ENCODE assay signal across 16 cellular contexts in genomic region chr12:23750923-23751322, GRCh38.
DNase-seq lines count a peak whose midpoint lies in the region; ATAC-seq and TF ChIP-seq lines count a peak whose summit lies in the region.
"Had no signal": no experiment of that assay in that cellular context is flagged by ENCODE, and none has a peak within 500 bp of the region (broad histone marks: within the 10 kb centered on the region; RNA-seq: fewer than 3 reads in every experiment).

No MANE protein-coding gene starts in this region.

- WGBS in IMR-90 (ENCODE audit: extremely low coverage in 2 of 2, insufficient read length in 1 of 2), 2 experiments: no CpG with 5 or more reads among the region's 3 CpGs

- CTCF ChIA-PET in IMR-90 (lab: Yijun Ruan, JAX): no interaction called here

- no peak overlapping the region for H3K56ac ChIP-seq in IMR-90 (ENCODE audit: extremely low read depth, insufficient read depth, low read length)

- in situ Hi-C loops in IMR-90 (cut with MboI; ENCODE audit: low sequenced_read_pairs): no loop called here

- H3K27ac ChIP-seq in IMR-90 (ENCODE audit: insufficient read depth, low read length) (no peak overlapping the region; the same call in 1 of the 2 replicates), neural progenitor cell (no peak overlapping the region)
- H3K27ac ChIP-seq: BLaER1 treated with 17β-estradiol and CSF1 and Interleukin-3, amounts not matched to agents 10 nM and 100 nM had no signal

- no peak overlapping the region for H2AK9ac ChIP-seq in IMR-90 (replicated peaks; ENCODE audit: low read depth, low read length, poor library complexity)

- H3K9me3 Mint-ChIP-seq in neural progenitor cell (peaks cover 2% of the 10 kb centered on the region), glutamatergic neuron (ENCODE audit: unreplicated experiment) (no peaks in the 10 kb centered on the region)
- H3K9me3 Mint-ChIP-seq: H9 had no signal

- H3K9ac ChIP-seq in IMR-90 (ENCODE audit: low read depth, low read length) (no peak overlapping the region), neural progenitor cell (no peak overlapping the region)
- H3K9ac ChIP-seq: BLaER1 treated with 17β-estradiol and CSF1 and Interleukin-3, amounts not matched to agents 10 nM and 100 nM had no signal

- no peaks in the 10 kb centered on the region for H3K27me3 Mint-ChIP-seq in neural progenitor cell (ENCODE audit: insufficient read depth, low read depth)
- no peaks in the 10 kb centered on the region for H3K27me3 Mint-ChIP-seq in glutamatergic neuron (ENCODE audit: unreplicated experiment)
- H3K27me3 Mint-ChIP-seq: B cell had no signal

- no peak overlapping the region for H2AFZ ChIP-seq in IMR-90 (replicated peaks; ENCODE audit: low read length, poor library complexity)
- H2AFZ ChIP-seq in neural progenitor cell (replicated peaks): no peak overlapping the region

- H3K4me3 Mint-ChIP-seq in neural progenitor cell (no peak overlapping the region), glutamatergic neuron (ENCODE audit: unreplicated experiment) (no peak overlapping the region)
- H3K4me3 Mint-ChIP-seq: B cell; CD8-positive, alpha-beta T cell; H9 had no signal

- TF ChIP-seq CTCF in IMR-90 (conservative IDR thresholded peaks at IDR 0.05; ENCODE audit: low read depth, low read length) (no peak), fibroblast of villous mesenchyme (IDR thresholded peaks at IDR 0.05; ENCODE audit: insufficient read depth, low read depth, low read length) (no peak), neural progenitor cell (IDR thresholded peaks at IDR 0.05) (no peak), glutamatergic neuron (IDR thresholded peaks at IDR 0.05; ENCODE audit: partially characterized antibody, unreplicated experiment) (no peak)

- no peaks in the 10 kb centered on the region for H4K20me1 ChIP-seq in IMR-90 (ENCODE audit: insufficient read depth, low read length)
- H4K20me1 ChIP-seq in neural progenitor cell (ENCODE audit: low read depth): no peaks in the 10 kb centered on the region
- H4K20me1 ChIP-seq: BLaER1 treated with 17β-estradiol and CSF1 and Interleukin-3, amounts not matched to agents 10 nM and 100 nM had no signal

- ATAC-seq in IMR-90 (ENCODE audit: low read depth) (peak; percentile 87), HG03565 (IDR thresholded peaks at IDR 0.05; ENCODE audit: unreplicated experiment) (no peak)
- ATAC-seq: CD8-positive, alpha-beta T cell; HepG2 had no signal

- peaks cover 51% of the 10 kb centered on the region for H3K79me2 ChIP-seq in neural progenitor cell (ENCODE audit: low read depth)

- no peak overlapping the region for H2BK5ac ChIP-seq in IMR-90 (ENCODE audit: low read depth, low read length, poor library complexity, severe bottlenecking)

- no peak overlapping the region for H3K14ac ChIP-seq in IMR-90 (replicated peaks; ENCODE audit: low read depth, low read length)

- no TSS peak for BruUV-seq in IMR-90 (replicated peaks; lab: Mats Ljungman, UMichigan)

- no peak overlapping the region for H2BK15ac ChIP-seq in IMR-90 (ENCODE audit: low read depth, low read length)

- H3K4me1 Mint-ChIP-seq in neural progenitor cell: peaks cover 41% of the 10 kb centered on the region
- H3K4me1 Mint-ChIP-seq in glutamatergic neuron (ENCODE audit: low read depth, unreplicated experiment): peaks cover 11% of the 10 kb centered on the region
- H3K4me1 Mint-ChIP-seq: B cell had no signal

- H3K4me1 ChIP-seq in IMR-90 (ENCODE audit: control insufficient read depth, insufficient read depth, low read length) (peaks cover 4% of the 10 kb centered on the region; the same call in 1 of the 2 replicates), neural progenitor cell (peaks cover 53% of the 10 kb centered on the region)
- H3K4me1 ChIP-seq: BLaER1 treated with 17β-estradiol and CSF1 and Interleukin-3, amounts not matched to agents 10 nM and 100 nM had no signal

- no peaks in the 10 kb centered on the region for H3K9me3 ChIP-seq in IMR-90 (ENCODE audit: control insufficient read depth, insufficient read depth, low read length)
- no peaks in the 10 kb centered on the region for H3K9me3 ChIP-seq in neural progenitor cell (ENCODE audit: low read depth)
- H3K9me3 ChIP-seq: BLaER1 treated with 17β-estradiol and CSF1 and Interleukin-3, amounts not matched to agents 10 nM and 100 nM had no signal

- intact Hi-C loops in IMR-90 (cut with micrococcal nuclease): loop anchor here (1.0 kb wide), 1 partner anchor 9 kb away; no protein-coding TSS in a partner anchor

- no peak for TF ChIP-seq POLR2A in IMR-90 (IDR thresholded peaks at IDR 0.05; ENCODE audit: low read depth, low read length)

- peaks cover 46% of the 10 kb centered on the region for H3F3A ChIP-seq in neural progenitor cell (ENCODE audit: low read depth)

- no peak overlapping the region for H3K23ac ChIP-seq in IMR-90 (ENCODE audit: low read depth, low read length)

- no peak overlapping the region for H2AK5ac ChIP-seq in IMR-90 (ENCODE audit: low read depth, low read length)

- H3K4ac ChIP-seq in IMR-90 (ENCODE audit: low read depth, low read length): no peak overlapping the region

- no peak overlapping the region for H4K8ac ChIP-seq in IMR-90 (ENCODE audit: low read depth in 2 of 2, low read length in 2 of 2)

- POLR2A ChIA-PET in IMR-90 (lab: Charles Lee; ENCODE audit: unreplicated experiment): no interaction called here

- DNase-seq in IMR-90: peak; percentile 34
- peak; percentile 58 for DNase-seq in fibroblast of villous mesenchyme (ENCODE audit: low read depth)
- no peak for DNase-seq in neural progenitor cell (ENCODE audit: low spot score)
- no peak for DNase-seq in glutamatergic neuron
- no peak for DNase-seq in SIG-M5 (lab: John Stamatoyannopoulos, UW)
- no peak for DNase-seq in effector CD8-positive, alpha-beta T cell (lab: John Stamatoyannopoulos, UW)
- DNase-seq: 8988T; Calu3; CD8-positive, alpha-beta T cell; DMS79 treated with DMSO at 0.1 percent for 48 hours; GF-D8; H9 had no signal

- H4K91ac ChIP-seq in IMR-90 (ENCODE audit: insufficient read depth, low read depth, low read length): no peak overlapping the region

- H3K4me3 ChIP-seq in IMR-90 (ENCODE audit: insufficient read depth, low read depth, low read length) (no peak overlapping the region), fibroblast of villous mesenchyme (ENCODE audit: low read depth, low read length) (no peak overlapping the region), neural progenitor cell (no peak overlapping the region)
- H3K4me3 ChIP-seq: BLaER1 treated with 17β-estradiol and CSF1 and Interleukin-3, amounts not matched to agents 10 nM and 100 nM had no signal

- H3K79me1 ChIP-seq in IMR-90 (ENCODE audit: low read depth in 1 of 2, low read length in 2 of 2): no peaks in the 10 kb centered on the region

- no peak overlapping the region for H2BK120ac ChIP-seq in IMR-90 (ENCODE audit: low read depth, low read length)

- H3K27me3 ChIP-seq in IMR-90 (ENCODE audit: control insufficient read depth, insufficient read depth, low read length): no peaks in the 10 kb centered on the region
- no peaks in the 10 kb centered on the region for H3K27me3 ChIP-seq in neural progenitor cell
- H3K27me3 ChIP-seq: BLaER1 treated with 17β-estradiol and CSF1 and Interleukin-3, amounts not matched to agents 10 nM and 100 nM had no signal

- H3K36me3 Mint-ChIP-seq in neural progenitor cell (peaks cover 23% of the 10 kb centered on the region), glutamatergic neuron (ENCODE audit: unreplicated experiment) (peaks cover 5% of the 10 kb centered on the region)
- H3K36me3 Mint-ChIP-seq: CD8-positive, alpha-beta T cell had no signal

- H3K4me2 ChIP-seq in IMR-90 (ENCODE audit: low read depth, low read length): peak overlapping the region; percentile 75; the same call in 1 of the 2 replicates
- peak overlapping the region; percentile 17 for H3K4me2 ChIP-seq in neural progenitor cell

- H3K9me1 ChIP-seq in IMR-90 (ENCODE audit: insufficient read depth, low read length): no peaks in the 10 kb centered on the region

- no peak overlapping the region for H2BK20ac ChIP-seq in IMR-90 (ENCODE audit: low read depth, low read length)

- no peak for TF ChIP-seq RAD21 in IMR-90 (IDR thresholded peaks at IDR 0.05; ENCODE audit: low read length)

- H4K5ac ChIP-seq in IMR-90 (ENCODE audit: low read depth, low read length): no peak overlapping the region

- no peak overlapping the region for H3K27ac Mint-ChIP-seq in neural progenitor cell
- no peak overlapping the region for H3K27ac Mint-ChIP-seq in glutamatergic neuron (ENCODE audit: unreplicated experiment)
- H3K27ac Mint-ChIP-seq: B cell; CD8-positive, alpha-beta T cell; H9 had no signal

- H3K36me3 ChIP-seq in IMR-90 (ENCODE audit: control insufficient read depth, insufficient read depth, low read length): no peaks in the 10 kb centered on the region
- H3K36me3 ChIP-seq in neural progenitor cell: peaks cover 22% of the 10 kb centered on the region
- H3K36me3 ChIP-seq: BLaER1 treated with 17β-estradiol and CSF1 and Interleukin-3, amounts not matched to agents 10 nM and 100 nM had no signal

- H3K18ac ChIP-seq in IMR-90 (ENCODE audit: low read depth, low read length): no peak overlapping the region

- dilution Hi-C loops in IMR-90 (cut with HindIII; ENCODE audit: low sequenced_read_pairs, unreplicated experiment): no loop called here

TF ChIP-seq in IMR-90, 13 proteins besides CTCF, POLR2A, EP300 and RAD21 (continues in another document):
- TF ChIP-seq ELK1 (IDR thresholded peaks at IDR 0.05; ENCODE audit: borderline replicate concordance, low read depth, low read length): no peak
- TF ChIP-seq NFE2L2 (IDR thresholded peaks at IDR 0.05; ENCODE audit: low read depth, low read length): no peak
- no peak for TF ChIP-seq FOS (IDR thresholded peaks at IDR 0.05; ENCODE audit: low read depth, low read length)
- TF ChIP-seq SMC3 (IDR thresholded peaks at IDR 0.05; ENCODE audit: low read depth, low read length): no peak
- TF ChIP-seq CHD1 (IDR thresholded peaks at IDR 0.05; ENCODE audit: low read depth, low read length): no peak
- TF ChIP-seq USF2 (IDR thresholded peaks at IDR 0.05; ENCODE audit: low read depth, low read length): no peak
- TF ChIP-seq RCOR1 (IDR thresholded peaks at IDR 0.05; ENCODE audit: insufficient replicate concordance, low read length): no peak

Comparison
In these comparisons a context has a peak if more than half of its experiments do, and no peak if none do; other contexts are left out.
1. DNase-seq: peak in IMR-90 (single experiment) and fibroblast of villous mesenchyme (single experiment); none in neural progenitor cell (single experiment), glutamatergic neuron (single experiment), SIG-M5 (single experiment) and effector CD8-positive, alpha-beta T cell (single experiment).